ENCODE assay signal across 1 cellular context in the genomic region with DNA sequence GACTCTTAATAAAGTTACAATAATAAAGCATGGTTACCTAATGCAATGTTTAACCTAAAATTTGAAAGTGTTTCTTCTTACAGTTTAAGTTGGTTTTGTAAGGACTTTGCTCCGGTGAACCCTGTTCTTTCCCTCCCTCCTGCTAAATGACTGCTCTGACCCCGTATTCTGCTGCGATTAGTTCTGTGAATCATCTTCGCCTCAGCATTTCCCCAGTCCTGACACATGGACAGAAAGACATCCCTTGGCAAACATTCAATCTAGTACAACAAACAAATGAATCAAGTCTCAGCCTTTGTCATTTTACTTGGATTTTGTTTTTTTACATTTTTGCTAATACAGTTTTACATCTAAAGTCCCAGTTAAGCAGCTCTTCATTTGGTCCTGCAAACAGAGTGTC.
TF ChIP-seq lines count a peak whose summit lies in the region.

No MANE protein-coding gene starts in this region.

TF ChIP-seq in endothelial cell of umbilical vein, 7 proteins besides CTCF, POLR2A, EP300 and RAD21:
- peak; percentile 57 for TF ChIP-seq GATA2 (IDR thresholded peaks at IDR 0.05; ENCODE audit: insufficient read depth, insufficient read length, low read depth, low read length)
- no peak for TF ChIP-seq JUN (IDR thresholded peaks at IDR 0.05; ENCODE audit: borderline replicate concordance, insufficient read depth, insufficient read length, low read depth)
- TF ChIP-seq FOS (IDR thresholded peaks at IDR 0.05; ENCODE audit: borderline replicate concordance, insufficient read depth, low read length), result peak; percentile 93
- TF ChIP-seq POLR2AphosphoS5 (IDR thresholded peaks at IDR 0.05; ENCODE audit: insufficient read depth, low read depth, low read length), result no peak
- TF ChIP-seq, protein P1, sequence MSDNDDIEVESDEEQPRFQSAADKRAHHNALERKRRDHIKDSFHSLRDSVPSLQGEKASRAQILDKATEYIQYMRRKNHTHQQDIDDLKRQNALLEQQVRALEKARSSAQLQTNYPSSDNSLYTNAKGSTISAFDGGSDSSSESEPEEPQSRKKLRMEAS (IDR thresholded peaks at IDR 0.05; ENCODE audit: insufficient read depth, insufficient read length), result no peak
- no peak for TF ChIP-seq MYC (IDR thresholded peaks at IDR 0.05; ENCODE audit: low read depth, low read length)
TF ChIP-seq in endothelial cell of umbilical vein: peak in this region for 2.
